Comparison of ENCODE assay signal across 25 cellular contexts in the genomic region with DNA sequence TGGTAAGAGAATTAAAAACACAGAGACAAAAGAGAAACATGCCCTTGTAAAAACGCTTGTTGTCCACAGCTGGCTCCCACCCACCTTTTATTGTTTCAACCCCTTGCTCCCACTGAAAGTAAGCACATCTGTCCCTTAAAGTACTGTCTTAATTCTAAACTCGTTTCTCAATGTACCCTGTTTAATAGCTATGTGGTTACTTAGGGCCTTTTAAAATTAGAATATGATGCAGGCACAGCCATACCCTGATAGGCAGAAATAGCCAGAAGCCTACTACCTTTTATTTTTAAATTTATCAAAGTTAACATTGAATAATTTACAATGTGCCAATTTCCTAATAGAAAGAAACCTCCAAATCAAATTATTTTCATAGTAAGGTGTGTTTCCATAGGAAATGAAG.
"Had no signal": no experiment of that assay in that cellular context is flagged by ENCODE, and none has a peak within 500 bp of the region (broad histone marks: within the 10 kb centered on the region; RNA-seq: fewer than 3 reads in every experiment).

No MANE protein-coding gene starts in this region.

- H3K4me3 ChIP-seq: stomach, suprapubic skin, testis, thoracic aorta, tibial artery, tibial nerve, transverse colon, upper lobe of left lung, upper lobe of right lung, uterus, vagina had no signal

- H3K36me3 ChIP-seq: stomach, suprapubic skin, thoracic aorta, tibial artery, tibial nerve, transverse colon, upper lobe of left lung, upper lobe of right lung, uterus, vagina had no signal

- H3K9me3 ChIP-seq: stomach, suprapubic skin, testis, thoracic aorta, tibial artery, tibial nerve, transverse colon, upper lobe of left lung, upper lobe of right lung, uterus, vagina had no signal

- H3K4me1 ChIP-seq: testis, transverse colon, upper lobe of left lung, upper lobe of right lung, uterus had no signal

- DNase-seq: stimulated activated CD4-positive, alpha-beta T cell treated with anti-CD3 and anti-CD28 coated beads, Interleukin-2, amount 100 ng/mL, for 48 hours; stimulated activated CD4-positive, alpha-beta T cell treated with anti-CD3 and anti-CD28 coated beads, Interleukin-4, amount 100 ng/mL, for 1 hour; stimulated activated CD4-positive, alpha-beta T cell treated with anti-CD3 and anti-CD28 coated beads, Interleukin-4, amount 100 ng/mL, for 24 hours; stimulated activated CD4-positive, alpha-beta T cell treated with anti-CD3 and anti-CD28 coated beads, Interleukin-4, amount 100 ng/mL, for 4 hours; stimulated activated CD8-positive, alpha-beta memory T cell treated with anti-CD3 and anti-CD28 coated beads, Interleukin-4, amount 100 ng/mL, for 48 hours; stimulated activated naive B cell treated with anti-CD40 and anti-IgM and Interleukin-4, amounts not matched to agents 10 μg/mL and 1 μg/mL and 100 μg/mL, for 72 hours; stimulated activated naive CD4-positive, alpha-beta T cell; stimulated activated naive CD4-positive, alpha-beta T cell treated with Interleukin-2 at 50 U/mL for 16 hours; stimulated activated naive CD8-positive, alpha-beta T cell treated with anti-CD3 and anti-CD28 coated beads, Interleukin-15, amount 100 ng/mL, for 72 hours; stimulated activated naive CD8-positive, alpha-beta T cell treated with anti-CD3 and anti-CD28 coated beads, Interleukin-15, Interleukin-2, amounts not matched to agents 100 U/mL and 50 U/mL, for 24 hours; stomach; substantia nigra; testis; tibial artery; transverse colon; trophoblast cell; upper lobe of left lung; upper lobe of right lung; uterus had no signal

- ATAC-seq: stimulated activated effector memory CD8-positive, alpha-beta T cell treated with anti-CD3 and anti-CD28 coated beads, Interleukin-12 subunit alpha, Interleukin-12 subunit beta, amount 100 ng/mL, for 72 hours; stimulated activated memory B cell treated with anti-CD40 and anti-IgM and Interleukin-4, amounts not matched to agents 10 μg/mL and 1 μg/mL and 100 μg/mL, for 72 hours; stimulated activated naive B cell treated with anti-CD40 and anti-IgM and Interleukin-4, amounts not matched to agents 10 μg/mL and 1 μg/mL and 100 μg/mL, for 72 hours; stimulated activated naive CD8-positive, alpha-beta T cell treated with anti-CD3 and anti-CD28 coated beads, Interleukin-15, amount 100 ng/mL, for 72 hours; stimulated activated naive CD8-positive, alpha-beta T cell treated with anti-CD3 and anti-CD28 coated beads, Interleukin-15, Interleukin-2, amounts not matched to agents 100 U/mL and 50 U/mL, for 24 hours; upper lobe of right lung had no signal

- H3K27ac ChIP-seq: stomach, suprapubic skin, testis, thoracic aorta, tibial artery, tibial nerve, transverse colon, upper lobe of left lung, upper lobe of right lung, uterus, vagina had no signal

- H3K27me3 ChIP-seq: stomach, testis, tibial artery, tibial nerve, transverse colon, upper lobe of left lung, upper lobe of right lung, uterus, vagina had no signal
